Comparison of ENCODE assay signal across 18 cellular contexts in genomic region chr9:110432253-110432652, GRCh38.
DNase-seq lines count a peak whose midpoint lies in the region; ATAC-seq and TF ChIP-seq lines count a peak whose summit lies in the region.
"Had no signal": no experiment of that assay in that cellular context is flagged by ENCODE, and none has a peak within 500 bp of the region (broad histone marks: within the 10 kb centered on the region; RNA-seq: fewer than 3 reads in every experiment).

No MANE protein-coding gene starts in this region.

- no peak overlapping the region for H3K9ac ChIP-seq in MM.1S (ENCODE audit: low read length)

- H3K27ac ChIP-seq in lower lobe of right lung = no peak overlapping the region
- no peak overlapping the region for H3K27ac ChIP-seq in MM.1S (ENCODE audit: low read length)
- H3K27ac ChIP-seq: C4-2B, coronary artery, gastroesophageal sphincter had no signal

- H3K36me3 ChIP-seq in lower lobe of right lung (no peaks in the 10 kb centered on the region), MM.1S (replicated peaks; ENCODE audit: insufficient read depth, low read length) (no peaks in the 10 kb centered on the region)

- intact Hi-C loops in lower lobe of right lung (cut with DNase I) = no loop called here

- H3K79me2 ChIP-seq in MM.1S (ENCODE audit: low read length) = no peaks in the 10 kb centered on the region

- H3K4me3 ChIP-seq in AG09309 (ENCODE audit: control insufficient read depth, low read depth, low read length) (no peak overlapping the region), choroid plexus epithelial cell (ENCODE audit: low read depth, low read length) (no peak overlapping the region), lower lobe of right lung (no peak overlapping the region), MM.1S (ENCODE audit: low read length) (no peak overlapping the region)
- H3K4me3 ChIP-seq: coronary artery, gastroesophageal sphincter had no signal

- no peak for ATAC-seq in lower lobe of right lung
- ATAC-seq: activated T-cell treated with anti-CD3 and anti-CD28 coated beads, Interleukin-2, amount 50 U/mL, for 4 hours; gastroesophageal sphincter; right cardiac atrium had no signal

- H3F3A ChIP-seq in MM.1S (ENCODE audit: insufficient read depth, low read length) = no peaks in the 10 kb centered on the region

- no peak overlapping the region for H2AFZ ChIP-seq in MM.1S (ENCODE audit: low read length)

- TF ChIP-seq CTCF in AG09309 (IDR thresholded peaks at IDR 0.05; ENCODE audit: control insufficient read depth, insufficient read depth, low read depth, low read length, missing control alignments) (no peak), choroid plexus epithelial cell (conservative IDR thresholded peaks at IDR 0.05; ENCODE audit: low read depth, low read length) (no peak), lower lobe of right lung (IDR thresholded peaks at IDR 0.05) (no peak), MM.1S (IDR thresholded peaks at IDR 0.05; ENCODE audit: low read length) (no peak)

- no peaks in the 10 kb centered on the region; the same call in 1 of the 2 replicates for H3K9me2 ChIP-seq in MM.1S (replicated peaks; ENCODE audit: insufficient read depth, low read length)

- H4K20me1 ChIP-seq in MM.1S (ENCODE audit: insufficient read depth, low read length) = no peaks in the 10 kb centered on the region

- H3K27me3 ChIP-seq in lower lobe of right lung (ENCODE audit: low read depth) (no peaks in the 10 kb centered on the region), MM.1S (replicated peaks; ENCODE audit: insufficient read depth, low read length) (no peaks in the 10 kb centered on the region)
- H3K27me3 ChIP-seq: gastroesophageal sphincter had no signal

- no peaks in the 10 kb centered on the region for H3K4me1 ChIP-seq in lower lobe of right lung
- H3K4me1 ChIP-seq in MM.1S (ENCODE audit: low read length) = no peaks in the 10 kb centered on the region
- H3K4me1 ChIP-seq: gastroesophageal sphincter had no signal

- no peaks in the 10 kb centered on the region for H3K9me3 ChIP-seq in lower lobe of right lung
- H3K9me3 ChIP-seq in MM.1S (replicated peaks; ENCODE audit: insufficient read depth, low read length) = no peaks in the 10 kb centered on the region
- H3K9me3 ChIP-seq: gastroesophageal sphincter had no signal

- DNase-seq in AG09309 (ENCODE audit: low read depth) (peak; percentile 46), OCI-M1 (lab: John Stamatoyannopoulos, UW) (peak; percentile 62), choroid plexus epithelial cell (ENCODE audit: low read depth) (peak; percentile 28), iris pigment epithelial cell (ENCODE audit: low read depth) (peak; percentile 68), lower lobe of right lung (no peak), MM.1S (no peak), midbrain (lab: John Stamatoyannopoulos, UW) (no peak), NCI-H2196 treated with DMSO at 0.1 percent for 48 hours (lab: John Stamatoyannopoulos, UW; ENCODE audit: unreplicated experiment) (no peak)
- DNase-seq: activated naive CD4-positive, alpha-beta T cell treated with anti-CD3 and anti-CD28 coated beads, Interleukin-2, amount 50 U/mL, for 16 hours; activated T-cell treated with anti-CD3 and anti-CD28 coated beads, Interleukin-2, amount 50 U/mL, for 4 hours; KG1; kidney; NCI-H1092 treated with DMSO at 0.1 percent for 48 hours; NCI-H524 treated with DMSO at 0.1 percent for 48 hours; right cardiac atrium had no signal

- H3K4me2 ChIP-seq in MM.1S (ENCODE audit: low read depth, low read length) = no peak overlapping the region

Comparison
In these comparisons a context has a peak if more than half of its experiments do, and no peak if none do; other contexts are left out.
1. DNase-seq: peak in AG09309 (single experiment), OCI-M1 (single experiment), choroid plexus epithelial cell (single experiment) and iris pigment epithelial cell (single experiment); none in lower lobe of right lung (single experiment), MM.1S (single experiment), midbrain (single experiment) and NCI-H2196 treated with DMSO at 0.1 percent for 48 hours (single experiment).